22 cellular contexts compared by ENCODE assay signal in genomic region chr21:44518684-44519083, GRCh38. TPM values are rescaled to one million over a fixed set of nuclear protein-coding genes. Genes with fewer than 3 reads are reported as not detected.
A peak's percentile ranks its signal among the peaks of the same experiment; 100 is the strongest.
DNase-seq lines count a peak whose midpoint lies in the region; ATAC-seq and TF ChIP-seq lines count a peak whose summit lies in the region.
"Had no signal": no experiment of that assay in that cellular context is flagged by ENCODE, and none has a peak within 500 bp of the region (broad histone marks: within the 10 kb centered on the region; RNA-seq: fewer than 3 reads in every experiment).

No MANE protein-coding gene starts in this region.

- no peaks in the 10 kb centered on the region for H3K36me3 ChIP-seq in left ventricle myocardium inferior
- no peaks in the 10 kb centered on the region for H3K36me3 ChIP-seq in RWPE2 (ENCODE audit: low read depth)
- H3K36me3 ChIP-seq in upper lobe of right lung = no peaks in the 10 kb centered on the region
- H3K36me3 ChIP-seq: MG63 had no signal

- H3K4me1 Mint-ChIP-seq in nephron (no peaks in the 10 kb centered on the region), CD14-positive monocyte (peaks cover 3% of the 10 kb centered on the region)
- H3K4me1 Mint-ChIP-seq in natural killer cell treated with Interleukin-12 subunit alpha and Interleukin-12 subunit beta and Interleukin-15 and Interleukin-18, amount 100 ng/mL, for 72 hours (ENCODE audit: low read depth in 2 of 2) = peaks cover 0 to 7% of the 10 kb centered on the region in 2 donors

- TF ChIP-seq CTCF in left ventricle myocardium inferior (IDR thresholded peaks at IDR 0.05; ENCODE audit: borderline replicate concordance) (no peak), RWPE2 (IDR thresholded peaks at IDR 0.05; ENCODE audit: poor library complexity, severe bottlenecking) (no peak), nephron (IDR thresholded peaks at IDR 0.05; ENCODE audit: unreplicated experiment in 3 of 3) (no peak), upper lobe of right lung (IDR thresholded peaks at IDR 0.05) (no peak), CD14-positive monocyte (IDR thresholded peaks at IDR 0.05) (no peak)

- H3K27ac Mint-ChIP-seq in nephron = no peak overlapping the region
- H3K27ac Mint-ChIP-seq in CD14-positive monocyte = no peak overlapping the region
- H3K27ac Mint-ChIP-seq in natural killer cell treated with Interleukin-12 subunit alpha and Interleukin-12 subunit beta and Interleukin-15 and Interleukin-18, amount 100 ng/mL, for 72 hours = no peak overlapping the region

- ATAC-seq in Right ventricle myocardium superior (ENCODE audit: poor library complexity) = no peak
- ATAC-seq in RWPE2 (ENCODE audit: low read depth) = no peak
- ATAC-seq in upper lobe of right lung = no peak
- no peak for ATAC-seq in natural killer cell treated with Interleukin-12 subunit alpha and Interleukin-12 subunit beta and Interleukin-15 and Interleukin-18, amount 100 ng/mL, for 72 hours

- DNase-seq in Right ventricle myocardium superior (peak; percentile 22), left ventricle myocardium inferior (no peak), RWPE2 (ENCODE audit: low spot score) (peak; percentile 29), upper lobe of right lung (peak; percentile 51), CD14-positive monocyte (ENCODE audit: low spot score) (no peak), NCI-H2171 treated with DMSO at 0.1 percent for 48 hours (lab: John Stamatoyannopoulos, UW) (no peak)
- DNase-seq in natural killer cell treated with Interleukin-12 subunit alpha and Interleukin-12 subunit beta and Interleukin-15 and Interleukin-18, amount 100 ng/mL, for 72 hours (ENCODE audit: low spot score) = no peak
- DNase-seq: 8988T, C1 segment of cervical spinal cord, EL, GF-D8, GOT3, Karpas-422, MG63, NCI-H1417, NCI-H1694 treated with DMSO at 0.1 percent for 48 hours, NCI-H2081 treated with DMSO at 0.1 percent for 48 hours, NCI-H446 treated with DMSO at 0.1 percent for 48 hours, NCI-H69, PC-9, SIG-M5 had no signal

- H3K27me3 Mint-ChIP-seq in nephron (ENCODE audit: low read depth) = no peaks in the 10 kb centered on the region
- H3K27me3 Mint-ChIP-seq in CD14-positive monocyte (ENCODE audit: low read depth in 3 of 3) = peaks cover 0 to 4% (median 0%) of the 10 kb centered on the region in 3 donors
- no peaks in the 10 kb centered on the region for H3K27me3 Mint-ChIP-seq in natural killer cell treated with Interleukin-12 subunit alpha and Interleukin-12 subunit beta and Interleukin-15 and Interleukin-18, amount 100 ng/mL, for 72 hours

- H3K9me3 Mint-ChIP-seq in nephron (no peaks in the 10 kb centered on the region), CD14-positive monocyte (peaks cover 0 to 18% (median 4%) of the 10 kb centered on the region in 7 donors)
- no peaks in the 10 kb centered on the region for H3K9me3 Mint-ChIP-seq in natural killer cell treated with Interleukin-12 subunit alpha and Interleukin-12 subunit beta and Interleukin-15 and Interleukin-18, amount 100 ng/mL, for 72 hours

- H3K36me3 Mint-ChIP-seq in nephron (ENCODE audit: low read depth) (peaks cover 4% of the 10 kb centered on the region), CD14-positive monocyte (no peaks in the 10 kb centered on the region)
- H3K36me3 Mint-ChIP-seq in natural killer cell treated with Interleukin-12 subunit alpha and Interleukin-12 subunit beta and Interleukin-15 and Interleukin-18, amount 100 ng/mL, for 72 hours = no peaks in the 10 kb centered on the region

- H3K4me1 ChIP-seq in left ventricle myocardium inferior (no peaks in the 10 kb centered on the region), RWPE2 (ENCODE audit: insufficient read depth, poor library complexity, severe bottlenecking) (no peaks in the 10 kb centered on the region), upper lobe of right lung (no peaks in the 10 kb centered on the region)

- H3K4me3 ChIP-seq in left ventricle myocardium inferior (no peak overlapping the region), RWPE2 (ENCODE audit: severe bottlenecking) (no peak overlapping the region), upper lobe of right lung (no peak overlapping the region)
- H3K4me3 ChIP-seq: MG63, PC-9 had no signal

- H3K9me3 ChIP-seq in left ventricle myocardium inferior (replicated peaks) = no peaks in the 10 kb centered on the region
- H3K9me3 ChIP-seq in RWPE2 (ENCODE audit: severe bottlenecking) = no peaks in the 10 kb centered on the region
- H3K9me3 ChIP-seq in upper lobe of right lung = no peaks in the 10 kb centered on the region

- H3K27me3 ChIP-seq in left ventricle myocardium inferior (ENCODE audit: low read depth) (peaks cover 36% of the 10 kb centered on the region), RWPE2 (ENCODE audit: insufficient read depth, poor library complexity, severe bottlenecking) (no peaks in the 10 kb centered on the region), upper lobe of right lung (no peaks in the 10 kb centered on the region)

- intact Hi-C loops in Right ventricle myocardium superior (cut with DNase I) = loop anchor here (10.0 kb wide), 1 partner anchor 276 kb away; no protein-coding TSS in a partner anchor
- intact Hi-C loops in left ventricle myocardium inferior (cut with micrococcal nuclease) = no loop called here
- intact Hi-C loops in upper lobe of right lung (cut with DNase I) = no loop called here
- intact Hi-C loops in CD14-positive monocyte (cut with micrococcal nuclease) = no loop called here

- no peak overlapping the region for H3K27ac ChIP-seq in left ventricle myocardium inferior (replicated peaks)
- no peak overlapping the region for H3K27ac ChIP-seq in RWPE2 (ENCODE audit: poor library complexity, severe bottlenecking)
- no peak overlapping the region for H3K27ac ChIP-seq in upper lobe of right lung
- H3K27ac ChIP-seq: PC-9 had no signal

- H3K4me3 Mint-ChIP-seq in nephron = peak overlapping the region in 2 of 3 experiments; percentile 19 to 24
- H3K4me3 Mint-ChIP-seq in CD14-positive monocyte = no peak overlapping the region
- no peak overlapping the region for H3K4me3 Mint-ChIP-seq in natural killer cell treated with Interleukin-12 subunit alpha and Interleukin-12 subunit beta and Interleukin-15 and Interleukin-18, amount 100 ng/mL, for 72 hours

RNA-seq across cellular contexts. Expression of gene KRTAP10-1, which starts 21.3 kb away (rescaled TPM):
- total RNA-seq in Right ventricle myocardium superior = not detected
- not detected for total RNA-seq in left ventricle myocardium inferior
- total RNA-seq in upper lobe of right lung = not detected
- not detected for polyA plus RNA-seq in CD14-positive monocyte
- not detected for total RNA-seq in natural killer cell treated with Interleukin-12 subunit alpha and Interleukin-12 subunit beta and Interleukin-15 and Interleukin-18, amount 100 ng/mL, for 72 hours
- total RNA-seq: PC-9 had no signal

RNA-seq across cellular contexts. Expression of gene KRTAP10-2, which starts 32.6 kb away (rescaled TPM):
- total RNA-seq in Right ventricle myocardium superior (not detected), left ventricle myocardium inferior (not detected), upper lobe of right lung (not detected)
- not detected for polyA plus RNA-seq in CD14-positive monocyte
- not detected for total RNA-seq in natural killer cell treated with Interleukin-12 subunit alpha and Interleukin-12 subunit beta and Interleukin-15 and Interleukin-18, amount 100 ng/mL, for 72 hours
- total RNA-seq: PC-9 had no signal

RNA-seq across cellular contexts. Expression of gene KRTAP10-3, which starts 39.9 kb away (rescaled TPM):
- total RNA-seq in Right ventricle myocardium superior (not detected), left ventricle myocardium inferior (not detected), upper lobe of right lung (not detected)
- polyA plus RNA-seq in CD14-positive monocyte = not detected
- not detected for total RNA-seq in natural killer cell treated with Interleukin-12 subunit alpha and Interleukin-12 subunit beta and Interleukin-15 and Interleukin-18, amount 100 ng/mL, for 72 hours
- total RNA-seq: PC-9 had no signal

RNA-seq across cellular contexts. Expression of gene KRTAP10-4, which starts 54.8 kb away (rescaled TPM):
- not detected for total RNA-seq in Right ventricle myocardium superior
- total RNA-seq in left ventricle myocardium inferior = not detected
- not detected for total RNA-seq in upper lobe of right lung
- not detected for polyA plus RNA-seq in CD14-positive monocyte
- total RNA-seq in natural killer cell treated with Interleukin-12 subunit alpha and Interleukin-12 subunit beta and Interleukin-15 and Interleukin-18, amount 100 ng/mL, for 72 hours = not detected
- total RNA-seq: PC-9 had no signal

Comparison
In these comparisons a context has a peak if more than half of its experiments do, and no peak if none do; other contexts are left out.
1. DNase-seq: peak in Right ventricle myocardium superior (single experiment), RWPE2 (single experiment) and upper lobe of right lung (single experiment); none in left ventricle myocardium inferior (single experiment), CD14-positive monocyte (single experiment), natural killer cell treated with Interleukin-12 subunit alpha and Interleukin-12 subunit beta and Interleukin-15 and Interleukin-18, amount 100 ng/mL, for 72 hours (single experiment) and NCI-H2171 treated with DMSO at 0.1 percent for 48 hours (single experiment).
2. H3K4me3 Mint-ChIP-seq: peak in nephron (2 of 3); none in CD14-positive monocyte (0 of 2) and natural killer cell treated with Interleukin-12 subunit alpha and Interleukin-12 subunit beta and Interleukin-15 and Interleukin-18, amount 100 ng/mL, for 72 hours (single experiment).